8 cellular contexts compared by ENCODE assay signal in genomic region chr17:39980402-39981206, GRCh38. TPM values are rescaled to one million over a fixed set of nuclear protein-coding genes. Genes with fewer than 3 reads are reported as not detected.
DNase-seq lines count a peak whose midpoint lies in the region; ATAC-seq and TF ChIP-seq lines count a peak whose summit lies in the region.

Gene PSMD3, plus strand, starts transcription at chr17:39980807. Its CDS starts 164 bp downstream, at chr17:39980971.

- TF ChIP-seq CTCF in GM12874 (IDR thresholded peaks at IDR 0.05; ENCODE audit: insufficient read depth, low read depth, low read length) (peak; percentile 71), ovary (IDR thresholded peaks at IDR 0.05) (peak; percentile 75 to 96 (median 91)), thyroid gland (IDR thresholded peaks at IDR 0.05) (peak; percentile 52 to 97 (median 82))

- peak within 1 kb of the TSS; percentile 42 to 65 for H3K27ac ChIP-seq in ovary
- peak within 1 kb of the TSS; percentile 54 to 77 (median 66) for H3K27ac ChIP-seq in thyroid gland

- no peak for TF ChIP-seq EP300 in ovary (IDR thresholded peaks at IDR 0.05)

- H3K9me3 ChIP-seq in ovary (no peaks in the 10 kb centered on the region), thyroid gland (no peaks in the 10 kb centered on the region)

- no peaks in the 10 kb centered on the region for H3K36me3 ChIP-seq in ovary
- H3K36me3 ChIP-seq in thyroid gland = peaks cover 13 to 15% of the 10 kb centered on the region in 2 donors

- no peaks in the 10 kb centered on the region for H3K27me3 ChIP-seq in ovary
- H3K27me3 ChIP-seq in thyroid gland = no peaks in the 10 kb centered on the region

- WGBS in ovary, 3 donors = 0% methylated on average over 81 to 82 of the region's 82 CpGs
- 0% methylated on average over 26 to 33 of the region's 82 CpGs for WGBS in thyroid gland, 2 donors

- peak; percentile 87 for ATAC-seq in HG02763 (IDR thresholded peaks at IDR 0.05; ENCODE audit: unreplicated experiment)

- intact Hi-C loops in head of caudate nucleus (cut with DNase I) = loop anchor here (1.0 kb wide), 1 partner anchor 53 kb away; the partner anchor contains the start of genes LRRC3C and ORMDL3
- intact Hi-C loops in ovary (cut with DNase I) = no loop called here
- intact Hi-C loops in thyroid gland (cut with DNase I) = no loop called here

- peak; percentile 98 to 100 (median 99) for DNase-seq in NCI-H1417 (lab: John Stamatoyannopoulos, UW)
- DNase-seq in SW 1271 (lab: John Stamatoyannopoulos, UW) = peak; percentile 96 to 99
- peak; percentile 93 for DNase-seq in activated naive CD8-positive, alpha-beta T cell treated with anti-CD3 and anti-CD28 coated beads, Interleukin-2, amount 50 U/mL, for 16 hours (ENCODE audit: low read depth, low spot score)
- peak; percentile 96 to 100 (median 99) for DNase-seq in head of caudate nucleus
- DNase-seq in ovary = peak; percentile 96 to 99 (median 98)
- peak; percentile 99 for DNase-seq in thyroid gland

- peak; percentile 93 for TF ChIP-seq POLR2A in ovary (IDR thresholded peaks at IDR 0.05)
- TF ChIP-seq POLR2A in thyroid gland (IDR thresholded peaks at IDR 0.05) = peak; percentile 9 to 85

- peak within 1 kb of the TSS; percentile 80 for H3K4me3 ChIP-seq in ovary
- peak within 1 kb of the TSS; percentile 55 to 84 (median 65) for H3K4me3 ChIP-seq in thyroid gland (replicated peaks in 1 of 3)

- H3K4me1 ChIP-seq in ovary (ENCODE audit: insufficient read depth) (peaks cover 1% of the 10 kb centered on the region), thyroid gland (peaks cover 13 to 20% of the 10 kb centered on the region in 2 donors)

RNA-seq across cellular contexts. Expression of gene PSMD3, which starts in this region (rescaled TPM):
- 10 to 100 TPM; 48.2 to 88.4 (median 75.8) TPM for total RNA-seq in ovary
- polyA plus RNA-seq in ovary = 10 to 100 TPM; 63.9 to 70.1 TPM
- total RNA-seq in thyroid gland = 100 to 1,000 TPM in 1 of 4 donors, 10 to 100 TPM in 3; 65.0 to 100 (median 98.8) TPM

Comparison
In these comparisons a context has a peak if more than half of its experiments do, and no peak if none do; other contexts are left out.
1. Peak in every context shown above with its lines: DNase-seq, ATAC-seq, H3K4me3 ChIP-seq and H3K27ac ChIP-seq.